Comparison of ENCODE assay signal across 8 cellular contexts in genomic region chr1:6612641-6613360, GRCh38. TPM values are rescaled to one million over a fixed set of nuclear protein-coding genes. Genes with fewer than 3 reads are reported as not detected.
DNase-seq lines count a peak whose midpoint lies in the region; ATAC-seq and TF ChIP-seq lines count a peak whose summit lies in the region.

No MANE protein-coding gene starts in this region.

- H3K4me3 ChIP-seq in HUES64 (ENCODE audit: low read length) (peak overlapping the region; percentile 75), fibroblast of pulmonary artery (replicated peaks; ENCODE audit: low read depth, low read length) (peak overlapping the region; percentile 88)

- no peaks in the 10 kb centered on the region for H3K36me3 Mint-ChIP-seq in neural crest cell (ENCODE audit: low read depth)

- TF ChIP-seq CTCF in fibroblast of pulmonary artery (IDR thresholded peaks at IDR 0.05; ENCODE audit: low read length, missing control alignments) (no peak), neural crest cell (conservative IDR thresholded peaks at IDR 0.05) (no peak)

- peak overlapping the region; percentile 72 for H3K27ac Mint-ChIP-seq in neural crest cell (ENCODE audit: unreplicated experiment)

- H3K9me3 Mint-ChIP-seq in neural crest cell, result no peaks in the 10 kb centered on the region

- peaks cover 10% of the 10 kb centered on the region for H3K27me3 ChIP-seq in HUES64 (ENCODE audit: insufficient read depth, low read length)

- peak; percentile 23 for ATAC-seq in GM21367 (IDR thresholded peaks at IDR 0.05; ENCODE audit: unreplicated experiment)

- H3K9me3 ChIP-seq in HUES64 (ENCODE audit: insufficient read depth, low read depth, low read length), result no peaks in the 10 kb centered on the region

- peaks cover 13% of the 10 kb centered on the region for H3K36me3 ChIP-seq in HUES64 (ENCODE audit: insufficient read depth, low read length)

- peak overlapping the region; percentile 94 for H3K4me3 Mint-ChIP-seq in neural crest cell

- H3K4me1 ChIP-seq in HUES64 (ENCODE audit: insufficient read depth, low read length), result no peaks in the 10 kb centered on the region; the same call in none of the 2 replicates

- no peaks in the 10 kb centered on the region for H3K27me3 Mint-ChIP-seq in neural crest cell (ENCODE audit: low read depth)

- DNase-seq in NCI-H345 (lab: John Stamatoyannopoulos, UW) (peak; percentile 80), NCI-H345 treated with DMSO at 0.1 percent for 48 hours (lab: John Stamatoyannopoulos, UW; ENCODE audit: unreplicated experiment) (no peak), UCSD-AML1 (lab: John Stamatoyannopoulos, UW; ENCODE audit: unreplicated experiment) (peak; percentile 52), fibroblast of pulmonary artery (ENCODE audit: low read depth) (peak; percentile 44), neural crest cell (ENCODE audit: low read depth, low spot score) (peak; percentile 37), GF-D8 (lab: John Stamatoyannopoulos, UW) (no peak)

- H3K9ac ChIP-seq in HUES64 (ENCODE audit: low read depth, low read length), result peak overlapping the region; percentile 35

- H3K4me1 Mint-ChIP-seq in neural crest cell, result peaks cover 35% of the 10 kb centered on the region

- H3K27ac ChIP-seq in HUES64 (ENCODE audit: low read depth, low read length), result peak overlapping the region; percentile 83; the same call in 1 of the 2 replicates

- WGBS in HUES64, result 2% methylated on average over 67 of the region's 67 CpGs

RNA-seq across cellular contexts. Expression of gene PHF13, which starts 0.7 kb away (rescaled TPM):
- 22.4 TPM for polyA plus RNA-seq in HUES64 (2013, experiment 1 of 2)
- 25.9 TPM for polyA plus RNA-seq in HUES64 (2013, experiment 2 of 2)
- 32.6 and 33.5 TPM in 2 replicates for total RNA-seq in neural crest cell

RNA-seq across cellular contexts. Expression of gene KLHL21, which starts 10.1 kb away (rescaled TPM):
- polyA plus RNA-seq in HUES64 (2013, experiment 1 of 2), result 12.7 TPM
- 10.0 TPM for polyA plus RNA-seq in HUES64 (2013, experiment 2 of 2)
- total RNA-seq in neural crest cell, result 18.8 and 19.0 TPM in 2 replicates

RNA-seq across cellular contexts. Expression of gene THAP3, which starts 11.9 kb away (rescaled TPM):
- 12.7 TPM for polyA plus RNA-seq in HUES64 (2013, experiment 1 of 2)
- 13.1 TPM for polyA plus RNA-seq in HUES64 (2013, experiment 2 of 2)
- total RNA-seq in neural crest cell, result 26.1 and 28.5 TPM in 2 replicates

RNA-seq across cellular contexts. Expression of gene ZBTB48, which starts 33.0 kb away (rescaled TPM):
- 16.3 TPM for polyA plus RNA-seq in HUES64 (2013, experiment 1 of 2)
- 12.2 TPM for polyA plus RNA-seq in HUES64 (2013, experiment 2 of 2)
- 35.7 and 41.0 TPM in 2 replicates for total RNA-seq in neural crest cell

RNA-seq across cellular contexts. Expression of gene TAS1R1, which starts 57.7 kb away (rescaled TPM):
- polyA plus RNA-seq in HUES64 (2013, experiment 1 of 2), result not detected
- polyA plus RNA-seq in HUES64 (2013, experiment 2 of 2), result not detected
- not detected in 2 replicates for total RNA-seq in neural crest cell

Comparison
In these comparisons a context has a peak if more than half of its experiments do, and no peak if none do; other contexts are left out.
1. DNase-seq: peak in NCI-H345 (single experiment), UCSD-AML1 (single experiment), fibroblast of pulmonary artery (single experiment) and neural crest cell (single experiment); none in NCI-H345 treated with DMSO at 0.1 percent for 48 hours (single experiment) and GF-D8 (single experiment).